ENCODE assay signal across 16 cellular contexts in genomic region chr4:53346920-53347852, GRCh38. TPM values are rescaled to one million over a fixed set of nuclear protein-coding genes. Genes with fewer than 3 reads are reported as not detected.
DNase-seq lines count a peak whose midpoint lies in the region; ATAC-seq and TF ChIP-seq lines count a peak whose summit lies in the region.
"Had no signal": no experiment of that assay in that cellular context is flagged by ENCODE, and none has a peak within 500 bp of the region (broad histone marks: within the 10 kb centered on the region; RNA-seq: fewer than 3 reads in every experiment).

No MANE protein-coding gene starts in this region.

- intact Hi-C loops in MCF 10A (cut with micrococcal nuclease) = no loop called here
- intact Hi-C loops in breast epithelium (cut with DNase I; ENCODE audit: low total_unique reads) = no loop called here

- CTCF ChIA-PET in MCF 10A (lab: Yijun Ruan, JAX) = interaction anchor here (0.8 to 1.2 kb wide), 2 partner anchors 8 to 887 kb away, joined by 3 to 5 read pairs; no protein-coding TSS in a partner anchor

- H3K27ac ChIP-seq in breast epithelium (no peak overlapping the region), VCaP (peak overlapping the region; percentile 39)
- H3K27ac ChIP-seq: PC-9 had no signal

- H3K9ac ChIP-seq in skeletal muscle satellite cell (ENCODE audit: low read depth, low read length) = no peak overlapping the region

- peak overlapping the region; percentile 69 for H3K27ac Mint-ChIP-seq in MCF 10A (ENCODE audit: low read depth, unreplicated experiment)

- H3K9me3 Mint-ChIP-seq in MCF 10A (ENCODE audit: unreplicated experiment) = no peaks in the 10 kb centered on the region
- H3K9me3 Mint-ChIP-seq: central memory CD8-positive, alpha-beta T cell had no signal

- DNase-seq in MCF 10A (ENCODE audit: unreplicated experiment) (peak; percentile 75), breast epithelium (ENCODE audit: low spot score in 2 of 2) (no peak), fibroblast of pulmonary artery (ENCODE audit: low read depth) (peak; percentile 46), NCI-H2196 (lab: John Stamatoyannopoulos, UW; ENCODE audit: unreplicated experiment) (no peak)
- DNase-seq: ACHN, activated T-cell treated with anti-CD3 and anti-CD28 coated beads for 4 hours, glutamatergic neuron, mesendoderm, NCI-H2171, PC-9 had no signal

- H3K9me3 ChIP-seq in breast epithelium = no peaks in the 10 kb centered on the region
- no peaks in the 10 kb centered on the region for H3K9me3 ChIP-seq in skeletal muscle satellite cell (replicated peaks; ENCODE audit: low read length)

- H3K36me3 ChIP-seq in breast epithelium (no peaks in the 10 kb centered on the region), skeletal muscle satellite cell (ENCODE audit: insufficient read depth, low read length) (peaks cover 3% of the 10 kb centered on the region)

- H3K4me1 ChIP-seq in breast epithelium = no peaks in the 10 kb centered on the region
- peaks cover 11% of the 10 kb centered on the region for H3K4me1 ChIP-seq in skeletal muscle satellite cell (ENCODE audit: control insufficient read depth, insufficient read depth, low read length)

- BruUV-seq in MCF 10A (replicated peaks; lab: Mats Ljungman, UMichigan) = no TSS peak

- no peak for TF ChIP-seq POLR2A in breast epithelium (IDR thresholded peaks at IDR 0.05)

- H3K4me3 Mint-ChIP-seq in MCF 10A (ENCODE audit: unreplicated experiment) = no peak overlapping the region
- H3K4me3 Mint-ChIP-seq: central memory CD8-positive, alpha-beta T cell had no signal

- no peaks in the 10 kb centered on the region for H3K27me3 Mint-ChIP-seq in MCF 10A (ENCODE audit: insufficient read depth, unreplicated experiment)
- H3K27me3 Mint-ChIP-seq: central memory CD8-positive, alpha-beta T cell had no signal

- TF ChIP-seq CTCF in MCF 10A (IDR thresholded peaks at IDR 0.05; ENCODE audit: unreplicated experiment) = no peak
- no peak for TF ChIP-seq CTCF in breast epithelium (IDR thresholded peaks at IDR 0.05)
- TF ChIP-seq CTCF in VCaP (conservative IDR thresholded peaks at IDR 0.05) = no peak
- peak; percentile 13 for TF ChIP-seq CTCF in fibroblast of pulmonary artery (IDR thresholded peaks at IDR 0.05; ENCODE audit: low read length, missing control alignments)

- H3K4me2 ChIP-seq in skeletal muscle satellite cell (ENCODE audit: low read length) = peak overlapping the region; percentile 9
- H3K4me2 ChIP-seq: PC-9 had no signal

- ATAC-seq in HG02678 (IDR thresholded peaks at IDR 0.05; ENCODE audit: unreplicated experiment) (no peak), GM21526 (IDR thresholded peaks at IDR 0.05; ENCODE audit: low FRiP score, unreplicated experiment) (no peak)
- ATAC-seq: K562 had no signal

- H3K4me3 ChIP-seq in breast epithelium (no peak overlapping the region), fibroblast of pulmonary artery (replicated peaks; ENCODE audit: low read depth, low read length) (no peak overlapping the region), skeletal muscle satellite cell (ENCODE audit: low read length) (no peak overlapping the region)
- H3K4me3 ChIP-seq: K562, PC-9 had no signal

- H3K4me1 Mint-ChIP-seq in MCF 10A (ENCODE audit: insufficient read depth, unreplicated experiment) = peaks cover 16% of the 10 kb centered on the region

- POLR2A ChIA-PET in MCF 10A (lab: Yijun Ruan, JAX) = interaction anchor here (1.4 kb wide), 1 partner anchor 31 kb away, joined by 3 read pairs; the partner anchor contains the start of gene FIP1L1

- H3K27me3 ChIP-seq in breast epithelium (no peaks in the 10 kb centered on the region), skeletal muscle satellite cell (ENCODE audit: control insufficient read depth, insufficient read depth, low read length) (no peaks in the 10 kb centered on the region)

- peaks cover 39% of the 10 kb centered on the region for H3K36me3 Mint-ChIP-seq in MCF 10A (ENCODE audit: insufficient read depth, unreplicated experiment)

RNA-seq across cellular contexts. Expression of gene SCFD2, which starts 18.7 kb away (rescaled TPM):
- total RNA-seq in MCF 10A (2022) = 16.8 and 19.2 TPM in 2 replicates
- total RNA-seq in breast epithelium = 10 to 100 TPM; 22.8 to 33.8 (median 25.0) TPM
- total RNA-seq in skeletal muscle satellite cell (2012; rRNA removed) = 42.8 and 52.9 TPM in 2 replicates

RNA-seq across cellular contexts. Expression of gene FIP1L1, which starts 30.3 kb away (rescaled TPM):
- total RNA-seq in MCF 10A (2022) = 93.3 and 103 TPM in 2 replicates
- 10 to 100 TPM; 43.7 to 67.5 (median 52.4) TPM for total RNA-seq in breast epithelium
- total RNA-seq in skeletal muscle satellite cell (2012; rRNA removed) = 46.5 and 65.9 TPM in 2 replicates

Comparison
In these comparisons a context has a peak if more than half of its experiments do, and no peak if none do; other contexts are left out.
1. DNase-seq: peak in MCF 10A (single experiment) and fibroblast of pulmonary artery (single experiment); none in breast epithelium (0 of 2) and NCI-H2196 (single experiment).